In genomic region chr14:58426819-58427288, GRCh38 we compare ENCODE assay signal across 8 cellular contexts. TPM values are rescaled to one million over a fixed set of nuclear protein-coding genes. Genes with fewer than 3 reads are reported as not detected.
DNase-seq lines count a peak whose midpoint lies in the region; ATAC-seq and TF ChIP-seq lines count a peak whose summit lies in the region.

No MANE protein-coding gene starts in this region.

- H4K20me1 ChIP-seq in OCI-LY3 (ENCODE audit: insufficient read depth, low read length) = no peaks in the 10 kb centered on the region

- peak overlapping the region; percentile 94 for H2AFZ ChIP-seq in OCI-LY3 (ENCODE audit: low read depth, low read length)

- H3K9me3 ChIP-seq in BE2C (no peaks in the 10 kb centered on the region), OCI-LY3 (ENCODE audit: insufficient read depth, low read length) (no peaks in the 10 kb centered on the region), esophagus squamous epithelium (no peaks in the 10 kb centered on the region)

- H3K36me3 Mint-ChIP-seq in natural killer cell = no peaks in the 10 kb centered on the region

- peaks cover 53% of the 10 kb centered on the region for H3K79me2 ChIP-seq in OCI-LY3 (ENCODE audit: low read length)

- peak; percentile 7 to 41 (median 28) for ATAC-seq in natural killer cell
- ATAC-seq in stimulated activated naive CD8-positive, alpha-beta T cell treated with anti-CD3 and anti-CD28 coated beads, Interleukin-15, Interleukin-2, amounts not matched to agents 100 U/mL and 50 U/mL, for 24 hours = peak; percentile 58

- peak overlapping the region; percentile 98 for H3K4me3 Mint-ChIP-seq in natural killer cell

- peak overlapping the region; percentile 95 to 98 for H3K27ac Mint-ChIP-seq in natural killer cell

- H3K4me1 ChIP-seq in BE2C (no peaks in the 10 kb centered on the region; the same call in 1 of the 2 replicates), OCI-LY3 (ENCODE audit: low read length) (peaks cover 15% of the 10 kb centered on the region), esophagus squamous epithelium (peaks cover 3 to 40% (median 18%) of the 10 kb centered on the region in 3 donors)

- H3K27ac ChIP-seq in HL-60 (replicated peaks) = peak overlapping the region; percentile 100
- peak overlapping the region; percentile 83 for H3K27ac ChIP-seq in OCI-LY3 (ENCODE audit: low read length)
- H3K27ac ChIP-seq in esophagus squamous epithelium = peak overlapping the region; percentile 88 to 97 (median 90)

- H3K27me3 Mint-ChIP-seq in natural killer cell (ENCODE audit: low read depth in 2 of 2) = peaks cover 0 to 3% of the 10 kb centered on the region in 2 donors

- H3K4me3 ChIP-seq in BE2C (ENCODE audit: low read depth, low read length) (peak overlapping the region; percentile 98), HL-60 (replicated peaks; ENCODE audit: insufficient read depth, low read length) (peak overlapping the region; percentile 75), OCI-LY3 (ENCODE audit: low read length) (peak overlapping the region; percentile 88), esophagus squamous epithelium (peak overlapping the region; percentile 73 to 96 (median 90))

- H3K27me3 ChIP-seq in BE2C = no peaks in the 10 kb centered on the region
- no peaks in the 10 kb centered on the region for H3K27me3 ChIP-seq in HL-60 (ENCODE audit: insufficient read depth, poor library complexity, severe bottlenecking)
- no peaks in the 10 kb centered on the region for H3K27me3 ChIP-seq in OCI-LY3 (ENCODE audit: low read depth, low read length)
- no peaks in the 10 kb centered on the region for H3K27me3 ChIP-seq in esophagus squamous epithelium

- peak overlapping the region; percentile 83 for H3K9ac ChIP-seq in OCI-LY3 (ENCODE audit: low read length)

- no peaks in the 10 kb centered on the region for H3K9me3 Mint-ChIP-seq in natural killer cell

- H3K36me3 ChIP-seq in BE2C = peaks cover 32% of the 10 kb centered on the region
- peaks cover 6% of the 10 kb centered on the region for H3K36me3 ChIP-seq in OCI-LY3 (replicated peaks; ENCODE audit: low read depth, low read length)
- peaks cover 0 to 30% (median 11%) of the 10 kb centered on the region in 3 donors for H3K36me3 ChIP-seq in esophagus squamous epithelium

- DNase-seq in BE2C (peak; percentile 79), GM19238 (ENCODE audit: insufficient read length, low spot score) (peak; percentile 23), HL-60 (ENCODE audit: low read depth in 1 of 2, low spot score in 1 of 2) (peak; percentile 45 to 68), esophagus squamous epithelium (lab: John Stamatoyannopoulos, UW) (no peak), natural killer cell (peak; percentile 51)
- peak; percentile 64 for DNase-seq in activated T-cell treated with anti-CD3 and anti-CD28 coated beads, Interleukin-2, amount 50 U/mL, for 1 hour
- peak; percentile 66 for DNase-seq in stimulated activated naive CD8-positive, alpha-beta T cell treated with anti-CD3 and anti-CD28 coated beads, Interleukin-15, Interleukin-2, amounts not matched to agents 100 U/mL and 50 U/mL, for 24 hours

- no peak for TF ChIP-seq POLR2A in esophagus squamous epithelium (IDR thresholded peaks at IDR 0.05)

- peak overlapping the region; percentile 53 for H3K4me2 ChIP-seq in OCI-LY3 (ENCODE audit: low read length)

- 0 to 1% methylated on average over 12 to 14 of the region's 31 CpGs for WGBS in esophagus squamous epithelium, 2 donors

- intact Hi-C loops in esophagus squamous epithelium (cut with DNase I) (no loop called here), natural killer cell (cut with micrococcal nuclease) (loop anchor here (1.0 to 2.0 kb wide), 3 partner anchors 129 to 227 kb away; partner anchors contain the start of genes ACTR10, ARID4A and PSMA3)

- peaks cover 31 to 38% of the 10 kb centered on the region in 2 donors for H3K4me1 Mint-ChIP-seq in natural killer cell

- TF ChIP-seq CTCF in BE2C (IDR thresholded peaks at IDR 0.05; ENCODE audit: low read depth, low read length) (no peak), HL-60 (IDR thresholded peaks at IDR 0.05; ENCODE audit: insufficient read depth, low read length) (no peak), OCI-LY3 (IDR thresholded peaks at IDR 0.05; ENCODE audit: low read depth, low read length) (no peak), esophagus squamous epithelium (IDR thresholded peaks at IDR 0.05) (no peak), natural killer cell (IDR thresholded peaks at IDR 0.05) (no peak)

RNA-seq across cellular contexts. Expression of gene TIMM9, which starts 0.5 kb away (rescaled TPM):
- 101 TPM for polyA plus RNA-seq in BE2C (2012; ENCODE audit: insufficient read depth, insufficient read length, low read depth)
- total RNA-seq in esophagus squamous epithelium (10 to 100 TPM; 34.0 to 65.0 (median 59.0) TPM), natural killer cell (10 to 100 TPM; 18.8 to 19.4 (median 19.2) TPM)

RNA-seq across cellular contexts. Expression of gene KIAA0586, which starts 0.7 kb away (rescaled TPM):
- polyA plus RNA-seq in BE2C (2012; ENCODE audit: insufficient read depth, insufficient read length, low read depth) = 8.6 TPM
- total RNA-seq in esophagus squamous epithelium = 10 to 100 TPM in 3 of 4 donors, 1 to 10 TPM in 1; 9.6 to 16.8 (median 13.9) TPM
- total RNA-seq in natural killer cell = 10 to 100 TPM; 19.6 to 30.1 (median 28.3) TPM

RNA-seq across cellular contexts. Expression of gene TOMM20L, which starts 31.1 kb away (rescaled TPM):
- 1.1 TPM for polyA plus RNA-seq in BE2C (2012; ENCODE audit: insufficient read depth, insufficient read length, low read depth)
- total RNA-seq in esophagus squamous epithelium (not detected), natural killer cell (under 1 TPM in 1 of 3 donors, not detected in 2; 0.66 TPM)
